ENCODE assay signal across 2 cellular contexts in the genomic region with DNA sequence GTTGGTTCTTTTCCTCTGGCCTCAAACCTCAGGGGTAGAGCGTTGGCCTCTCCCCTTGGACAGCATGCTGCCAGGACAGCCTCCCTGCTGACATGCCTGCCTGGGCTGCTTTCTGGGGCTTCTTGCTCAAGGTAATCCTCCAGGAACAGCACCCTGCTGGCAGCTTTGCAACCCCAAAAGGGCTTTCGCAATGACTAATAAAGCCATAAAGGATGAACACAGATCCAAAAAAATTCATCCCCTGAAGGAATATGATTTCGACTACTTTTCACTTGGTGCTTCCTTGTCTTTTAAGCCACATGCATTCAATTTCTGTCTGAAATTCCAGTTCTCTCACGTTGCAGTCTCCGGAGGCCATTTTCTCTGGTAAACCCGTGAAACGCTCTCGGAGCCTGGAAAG.
A peak's percentile ranks its signal among the peaks of the same experiment; 100 is the strongest.
TF ChIP-seq lines count a peak whose summit lies in the region.

No MANE protein-coding gene starts in this region.

TF ChIP-seq in A549, 52 proteins besides CTCF, POLR2A, EP300 and RAD21:
- TF ChIP-seq HOXB13 (CRISPR knock-in tag; IDR thresholded peaks at IDR 0.05; ENCODE audit: low read depth) (no peak), CEBPB (IDR thresholded peaks at IDR 0.05) (peak; percentile 51 to 64; a peak in 3 of 4 replicates), RNF2 (IDR thresholded peaks at IDR 0.05; ENCODE audit: borderline replicate concordance, low read depth) (no peak), NR3C1 (IDR thresholded peaks at IDR 0.05) (no peak)
- TF ChIP-seq, protein P1, sequence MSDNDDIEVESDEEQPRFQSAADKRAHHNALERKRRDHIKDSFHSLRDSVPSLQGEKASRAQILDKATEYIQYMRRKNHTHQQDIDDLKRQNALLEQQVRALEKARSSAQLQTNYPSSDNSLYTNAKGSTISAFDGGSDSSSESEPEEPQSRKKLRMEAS (IDR thresholded peaks at IDR 0.05) = no peak

TF ChIP-seq in IMR-90, 13 proteins besides CTCF, POLR2A, EP300 and RAD21:
- TF ChIP-seq NFE2L2 (IDR thresholded peaks at IDR 0.05; ENCODE audit: low read depth, low read length) (no peak), CEBPB (IDR thresholded peaks at IDR 0.05; ENCODE audit: low read depth, low read length) (peak; percentile 79), RCOR1 (IDR thresholded peaks at IDR 0.05; ENCODE audit: insufficient replicate concordance, low read length) (no peak)
